1 cellular context compared by ENCODE assay signal in genomic region chr15:58489289-58489688, GRCh38.
TF ChIP-seq lines count a peak whose summit lies in the region.

No MANE protein-coding gene starts in this region.

TF ChIP-seq in K562, 482 proteins besides CTCF, POLR2A, EP300 and RAD21 (continued from another document):
- no peak for TF ChIP-seq HBP1 (CRISPR knock-in tag; IDR thresholded peaks at IDR 0.05)
- TF ChIP-seq NCOA1 (IDR thresholded peaks at IDR 0.05; ENCODE audit: low read depth): 0 out of 2 replicates have a peak, but pooled peaks have one; percentile 13
- no peak for TF ChIP-seq HMG20A (CRISPR knock-in tag; conservative IDR thresholded peaks at IDR 0.05)
- no peak for TF ChIP-seq ZNF3 (CRISPR knock-in tag; IDR thresholded peaks at IDR 0.05)
- no peak for TF ChIP-seq KLF13 (tag; IDR thresholded peaks at IDR 0.05; ENCODE audit: borderline replicate concordance, low read depth)
- TF ChIP-seq NUFIP1 (IDR thresholded peaks at IDR 0.05; ENCODE audit: partially characterized antibody): no peak
- no peak for TF ChIP-seq ZNF699 (CRISPR knock-in tag; IDR thresholded peaks at IDR 0.05; ENCODE audit: insufficient replicate concordance)
- no peak for TF ChIP-seq MTF1 (CRISPR knock-in tag; IDR thresholded peaks at IDR 0.05; ENCODE audit: borderline replicate concordance)
- no peak for TF ChIP-seq SMARCC2 (IDR thresholded peaks at IDR 0.05; ENCODE audit: low read depth)
- peak; percentile 53 to 88; a peak in 3 of 4 replicates for TF ChIP-seq TRIM24 (IDR thresholded peaks at IDR 0.05)
- no peak for TF ChIP-seq NR0B1 (IDR thresholded peaks at IDR 0.05; ENCODE audit: partially characterized antibody)
- TF ChIP-seq RFX1 (IDR thresholded peaks at IDR 0.05): no peak
- TF ChIP-seq NR2C2 (CRISPR knock-in tag; IDR thresholded peaks at IDR 0.05): no peak
- 0 out of 2 replicates have a peak, but pooled peaks have one; percentile 46 for TF ChIP-seq NR2C2 (tag; IDR thresholded peaks at IDR 0.05)
- no peak for TF ChIP-seq ZNF398 (CRISPR knock-in tag; IDR thresholded peaks at IDR 0.05)
- no peak for TF ChIP-seq ZFP36 (IDR thresholded peaks at IDR 0.05; ENCODE audit: low read depth, low read length, partially characterized antibody)
- 0 out of 2 replicates have a peak, but pooled peaks have one; percentile 49 for TF ChIP-seq XRCC3 (IDR thresholded peaks at IDR 0.05)
- no peak for TF ChIP-seq ZKSCAN1 (IDR thresholded peaks at IDR 0.05; ENCODE audit: low read depth, low read length)
- TF ChIP-seq RBM39 (optimal IDR thresholded peaks at IDR 0.05; ENCODE audit: low read depth, low read length): no peak
- no peak for TF ChIP-seq DPF2 (IDR thresholded peaks at IDR 0.05)
- TF ChIP-seq RFX5 (IDR thresholded peaks at IDR 0.05; ENCODE audit: low read depth, low read length): no peak
- TF ChIP-seq ATF4 (CRISPR knock-in tag; IDR thresholded peaks at IDR 0.05): no peak
- TF ChIP-seq ZNF586 (CRISPR knock-in tag; conservative IDR thresholded peaks at IDR 0.05): no peak
- no peak for TF ChIP-seq ZNF655 (CRISPR knock-in tag; IDR thresholded peaks at IDR 0.05)
- no peak for TF ChIP-seq ZNF561 (CRISPR knock-in tag; conservative IDR thresholded peaks at IDR 0.05)
- TF ChIP-seq POLR2H (tag; IDR thresholded peaks at IDR 0.05; ENCODE audit: low read depth): no peak
- no peak for TF ChIP-seq SMAD1 (IDR thresholded peaks at IDR 0.05; ENCODE audit: low read depth, low read length, partially characterized antibody)
- no peak for TF ChIP-seq CREB1 (IDR thresholded peaks at IDR 0.05)
- TF ChIP-seq CREB1 (CRISPR knock-in tag; IDR thresholded peaks at IDR 0.05): no peak
- TF ChIP-seq CBX1 (IDR thresholded peaks at IDR 0.05; ENCODE audit: low read depth): peak; percentile 45; the same call in 1 of the 2 replicates
- no peak for TF ChIP-seq MECOM (CRISPR knock-in tag; IDR thresholded peaks at IDR 0.05)
- TF ChIP-seq SLC30A9 (CRISPR knock-in tag; IDR thresholded peaks at IDR 0.05): no peak
- no peak for TF ChIP-seq BRF1 (IDR thresholded peaks at IDR 0.05; ENCODE audit: borderline replicate concordance, extremely low read depth, insufficient read length)
- TF ChIP-seq SAFB (IDR thresholded peaks at IDR 0.05; ENCODE audit: borderline replicate concordance, low read depth, low read length): no peak
- TF ChIP-seq SIN3B (IDR thresholded peaks at IDR 0.05; ENCODE audit: low read depth): no peak
- no peak for TF ChIP-seq MCM7 (IDR thresholded peaks at IDR 0.05)
- no peak for TF ChIP-seq ARHGAP35 (IDR thresholded peaks at IDR 0.05; ENCODE audit: partially characterized antibody)
- TF ChIP-seq NELFE (IDR thresholded peaks at IDR 0.05; ENCODE audit: insufficient read depth, insufficient read length): no peak
- TF ChIP-seq ZNF384 (IDR thresholded peaks at IDR 0.05; ENCODE audit: low read depth, low read length): no peak
- no peak for TF ChIP-seq CHCHD3 (CRISPR knock-in tag; IDR thresholded peaks at IDR 0.05)
- 0 out of 2 replicates have a peak, but pooled peaks have one; percentile 14 for TF ChIP-seq ETV1 (tag; conservative IDR thresholded peaks at IDR 0.05; ENCODE audit: low read depth)
- no peak for TF ChIP-seq RB1 (IDR thresholded peaks at IDR 0.05; ENCODE audit: low read depth)
- no peak for TF ChIP-seq HDAC1 (IDR thresholded peaks at IDR 0.05)
- no peak for TF ChIP-seq SAFB2 (IDR thresholded peaks at IDR 0.05; ENCODE audit: borderline replicate concordance, low read depth, low read length, severe bottlenecking)
